8 cellular contexts compared by ENCODE assay signal in the genomic region with DNA sequence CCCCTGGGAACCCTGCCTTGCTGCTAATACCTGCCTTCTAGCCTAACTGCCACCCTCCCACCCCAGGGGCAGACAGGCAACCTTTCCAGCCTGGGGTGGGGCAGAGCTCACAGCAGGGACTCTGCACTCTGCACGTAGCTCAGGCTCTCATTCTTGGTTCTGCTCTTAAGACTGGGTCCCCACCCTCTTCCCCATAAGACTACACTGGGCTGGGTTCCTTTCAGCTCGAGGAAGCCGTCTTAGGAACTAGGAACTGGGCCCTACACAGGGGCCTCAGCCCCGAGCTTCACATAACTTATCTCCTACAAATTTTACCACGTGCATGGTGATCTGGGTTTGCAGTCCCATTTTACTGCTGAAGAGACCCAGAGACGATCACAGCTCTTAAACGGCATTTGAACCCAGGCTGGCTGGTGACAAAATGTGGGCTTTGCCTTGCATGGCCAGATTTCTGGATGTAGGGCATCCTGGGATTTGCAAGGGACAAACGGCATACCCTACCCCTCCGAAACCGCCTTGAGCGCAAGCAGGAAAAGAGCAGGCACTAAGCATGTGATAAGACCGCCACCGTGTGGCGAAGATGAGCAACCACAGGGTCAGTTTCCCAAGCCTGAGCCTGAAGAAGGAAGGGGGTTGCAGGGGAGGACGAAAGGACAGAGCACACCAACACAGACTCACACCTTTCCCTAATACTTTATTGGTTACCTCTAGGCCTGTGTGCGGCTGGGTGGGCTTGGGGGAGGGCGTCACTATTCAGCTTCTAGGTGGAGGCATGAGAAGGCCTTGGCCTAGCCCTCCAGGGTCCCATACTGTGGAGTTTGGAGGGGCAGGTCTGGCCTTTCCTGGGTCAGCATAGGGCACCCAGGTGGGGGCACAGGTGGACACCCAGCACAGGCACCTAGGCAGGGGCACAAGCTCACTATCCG. TPM values are rescaled to one million over a fixed set of nuclear protein-coding genes. Genes with fewer than 3 reads are reported as not detected.
DNase-seq lines count a peak whose midpoint lies in the region; ATAC-seq and TF ChIP-seq lines count a peak whose summit lies in the region.

No MANE protein-coding gene starts in this region.

- POLR2A ChIA-PET in AG04450 (lab: Yijun Ruan, JAX): interaction anchor here (1.4 to 2.4 kb wide), 4 partner anchors 10 to 36 kb away, joined by 4 to 16 read pairs (median 9); partner anchors contain the start of gene RNASEH2A

- peak; percentile 96 for TF ChIP-seq CTCF in AG04450 (IDR thresholded peaks at IDR 0.05; ENCODE audit: low read depth, low read length)
- TF ChIP-seq CTCF in liver (IDR thresholded peaks at IDR 0.05; ENCODE audit: low read depth, low read length, missing input control): peak; percentile 98

- CTCF ChIA-PET in AG04450 (lab: Charles Lee): interaction anchor here (0.6 to 12.2 kb wide), 23 partner anchors 8 to 232 kb away, joined by 3 to 410 read pairs (median 3); partner anchors contain the start of genes HOOK2 and RNASEH2A

- WGBS in liver: 15% methylated on average over 18 of the region's 18 CpGs

- H3K27ac ChIP-seq in AG04450 (ENCODE audit: low read depth, low read length) (peak overlapping the region; percentile 39), liver (ENCODE audit: low read depth in 1 of 2, low read length in 2 of 2) (peak overlapping the region in 1 of 2 donors; percentile 28)

- H3K4me3 ChIP-seq in AG04450 (ENCODE audit: low read depth, low read length) (no peak overlapping the region), liver (ENCODE audit: low read depth in 1 of 3, low read length in 3 of 3) (no peak overlapping the region)

- no peak for DNase-seq in AG04450 (ENCODE audit: low read depth, low spot score)
- DNase-seq in H4 (ENCODE audit: low spot score): peak; percentile 80
- DNase-seq in NCI-H524 treated with DMSO at 0.1 percent for 48 hours (lab: John Stamatoyannopoulos, UW): peak; percentile 46
- peak; percentile 72 to 75 for DNase-seq in activated CD4-positive, alpha-beta T cell treated with anti-CD3 and anti-CD28 coated beads for 4 hours
- DNase-seq in dedifferentiated amniotic fluid mesenchymal stem cell (ENCODE audit: extremely low spot score): peak; percentile 77
- DNase-seq in stimulated activated CD8-positive, alpha-beta memory T cell treated with anti-CD3 and anti-CD28 coated beads, Interleukin-12 subunit alpha, Interleukin-12 subunit beta, amount 100 ng/mL, for 1 hour (ENCODE audit: low read depth): peak; percentile 65

- H3K36me3 ChIP-seq in liver (ENCODE audit: control insufficient read depth in 4 of 4, insufficient read depth in 3 of 4, low read depth in 1 of 4, low read length in 3 of 4): peaks cover 0 to 6% (median 1%) of the 10 kb centered on the region in 4 donors

- H3K9me3 ChIP-seq in AG04450 (ENCODE audit: control insufficient read depth, insufficient read depth, low read length) (peaks cover 10% of the 10 kb centered on the region; the same call in 1 of the 2 replicates), liver (ENCODE audit: control insufficient read depth in 4 of 4, low read length in 3 of 4) (no peaks in the 10 kb centered on the region)

- ATAC-seq in HG03460 (IDR thresholded peaks at IDR 0.05; ENCODE audit: unreplicated experiment): no peak

- no peaks in the 10 kb centered on the region for H3K27me3 ChIP-seq in AG04450 (ENCODE audit: control insufficient read depth, insufficient read depth, low read length)
- H3K27me3 ChIP-seq in liver (ENCODE audit: control insufficient read depth in 4 of 4, insufficient read depth in 4 of 4, low read length in 3 of 4): no peaks in the 10 kb centered on the region

- H3K4me1 ChIP-seq in liver (ENCODE audit: control insufficient read depth in 4 of 4, insufficient read depth in 4 of 4, low read length in 3 of 4): peaks cover 0 to 28% (median 14%) of the 10 kb centered on the region in 4 donors

- H3K9ac ChIP-seq in liver (ENCODE audit: low read depth in 1 of 2, low read length in 2 of 2): no peak overlapping the region

- TF ChIP-seq RAD21 in liver (IDR thresholded peaks at IDR 0.05): peak; percentile 99

TF ChIP-seq in liver, 16 proteins besides CTCF, POLR2A, EP300 and RAD21:
- TF ChIP-seq RXRA (IDR thresholded peaks at IDR 0.05): peak in 1 of 2 donors; percentile 45
- TF ChIP-seq, protein P1, sequence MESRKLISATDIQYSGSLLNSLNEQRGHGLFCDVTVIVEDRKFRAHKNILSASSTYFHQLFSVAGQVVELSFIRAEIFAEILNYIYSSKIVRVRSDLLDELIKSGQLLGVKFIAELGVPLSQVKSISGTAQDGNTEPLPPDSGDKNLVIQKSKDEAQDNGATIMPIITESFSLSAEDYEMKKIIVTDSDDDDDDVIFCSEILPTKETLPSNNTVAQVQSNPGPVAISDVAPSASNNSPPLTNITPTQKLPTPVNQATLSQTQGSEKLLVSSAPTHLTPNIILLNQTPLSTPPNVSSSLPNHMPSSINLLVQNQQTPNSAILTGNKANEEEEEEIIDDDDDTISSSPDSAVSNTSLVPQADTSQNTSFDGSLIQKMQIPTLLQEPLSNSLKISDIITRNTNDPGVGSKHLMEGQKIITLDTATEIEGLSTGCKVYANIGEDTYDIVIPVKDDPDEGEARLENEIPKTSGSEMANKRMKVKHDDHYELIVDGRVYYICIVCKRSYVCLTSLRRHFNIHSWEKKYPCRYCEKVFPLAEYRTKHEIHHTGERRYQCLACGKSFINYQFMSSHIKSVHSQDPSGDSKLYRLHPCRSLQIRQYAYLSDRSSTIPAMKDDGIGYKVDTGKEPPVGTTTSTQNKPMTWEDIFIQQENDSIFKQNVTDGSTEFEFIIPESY (IDR thresholded peaks at IDR 0.05): no peak
- no peak for TF ChIP-seq EGR1 (IDR thresholded peaks at IDR 0.05; ENCODE audit: low read depth in 2 of 2)

RNA-seq across cellular contexts. Expression of gene JUNB, which starts 5.1 kb away (rescaled TPM):
- 24.1 and 44.3 TPM in 2 replicates for polyA plus RNA-seq in AG04450 (2011; rRNA removed)
- polyA minus RNA-seq in AG04450 (2011; rRNA and poly(A)+ RNA removed): 15.7 and 16.4 TPM in 2 replicates
- 55.7 and 71.3 TPM in 2 replicates for total RNA-seq in H4 (2014; rRNA removed; shearing (Covaris generic))
- 10 to 100 TPM; 68.6 to 79.2 TPM for total RNA-seq in liver
- polyA plus RNA-seq in liver: 10 to 100 TPM; 32.7 to 44.6 TPM

RNA-seq across cellular contexts. Expression of gene PRDX2, which starts 5.2 kb away (rescaled TPM):
- polyA plus RNA-seq in AG04450 (2011; rRNA removed) (187 and 237 TPM in 2 replicates), liver (100 to 1,000 TPM; 265 to 301 TPM)
- polyA minus RNA-seq in AG04450 (2011; rRNA and poly(A)+ RNA removed): 146 and 200 TPM in 2 replicates
- total RNA-seq in H4 (2014; rRNA removed; shearing (Covaris generic)): 6.1 and 6.7 TPM in 2 replicates
- total RNA-seq in liver: 1,000 to 10,000 TPM in 1 of 2 donors, 100 to 1,000 TPM in 1; 222 to 1,737 TPM

RNA-seq across cellular contexts. Expression of gene THSD8, which starts 5.5 kb away (rescaled TPM):
- polyA plus RNA-seq in AG04450 (2011; rRNA removed): 1.6 and 2.4 TPM in 2 replicates
- polyA minus RNA-seq in AG04450 (2011; rRNA and poly(A)+ RNA removed): 0.74 TPM in 1 of 2 replicates, not detected in the other
- total RNA-seq in H4 (2014; rRNA removed; shearing (Covaris generic)): not detected in 2 replicates
- total RNA-seq in liver: under 1 TPM in 1 of 2 donors, not detected in 1; 0.33 TPM
- under 1 TPM; 0.22 to 0.35 TPM for polyA plus RNA-seq in liver

RNA-seq across cellular contexts. Expression of gene RNASEH2A, which starts 10.0 kb away (rescaled TPM):
- 11.6 and 11.7 TPM in 2 replicates for polyA plus RNA-seq in AG04450 (2011; rRNA removed)
- polyA minus RNA-seq in AG04450 (2011; rRNA and poly(A)+ RNA removed): 15.1 and 18.8 TPM in 2 replicates
- total RNA-seq in H4 (2014; rRNA removed; shearing (Covaris generic)): 74.2 and 92.1 TPM in 2 replicates
- total RNA-seq in liver: 10 to 100 TPM in 1 of 2 donors, 1 to 10 TPM in 1; 1.8 to 17.5 TPM
- 1 to 10 TPM; 2.3 to 4.6 TPM for polyA plus RNA-seq in liver

RNA-seq across cellular contexts. Expression of gene HOOK2, which starts 21.1 kb away (rescaled TPM):
- polyA plus RNA-seq in AG04450 (2011; rRNA removed) (5.5 and 6.4 TPM in 2 replicates), liver (10 to 100 TPM; 12.9 to 17.0 TPM)
- 4.7 and 5.7 TPM in 2 replicates for polyA minus RNA-seq in AG04450 (2011; rRNA and poly(A)+ RNA removed)
- 8.6 and 13.0 TPM in 2 replicates for total RNA-seq in H4 (2014; rRNA removed; shearing (Covaris generic))
- total RNA-seq in liver: 10 to 100 TPM; 11.3 to 36.4 TPM

Comparison
In these comparisons a context has a peak if more than half of its experiments do, and no peak if none do; other contexts are left out.
1. RNA of gene PRDX2, which starts 5.2 kb away (total RNA-seq): 222 to 1,737 TPM in liver; 6.1 to 6.7 TPM in H4; every median in the first group is over 10 times any median in the second.